21 cellular contexts compared by ENCODE assay signal in the genomic region with DNA sequence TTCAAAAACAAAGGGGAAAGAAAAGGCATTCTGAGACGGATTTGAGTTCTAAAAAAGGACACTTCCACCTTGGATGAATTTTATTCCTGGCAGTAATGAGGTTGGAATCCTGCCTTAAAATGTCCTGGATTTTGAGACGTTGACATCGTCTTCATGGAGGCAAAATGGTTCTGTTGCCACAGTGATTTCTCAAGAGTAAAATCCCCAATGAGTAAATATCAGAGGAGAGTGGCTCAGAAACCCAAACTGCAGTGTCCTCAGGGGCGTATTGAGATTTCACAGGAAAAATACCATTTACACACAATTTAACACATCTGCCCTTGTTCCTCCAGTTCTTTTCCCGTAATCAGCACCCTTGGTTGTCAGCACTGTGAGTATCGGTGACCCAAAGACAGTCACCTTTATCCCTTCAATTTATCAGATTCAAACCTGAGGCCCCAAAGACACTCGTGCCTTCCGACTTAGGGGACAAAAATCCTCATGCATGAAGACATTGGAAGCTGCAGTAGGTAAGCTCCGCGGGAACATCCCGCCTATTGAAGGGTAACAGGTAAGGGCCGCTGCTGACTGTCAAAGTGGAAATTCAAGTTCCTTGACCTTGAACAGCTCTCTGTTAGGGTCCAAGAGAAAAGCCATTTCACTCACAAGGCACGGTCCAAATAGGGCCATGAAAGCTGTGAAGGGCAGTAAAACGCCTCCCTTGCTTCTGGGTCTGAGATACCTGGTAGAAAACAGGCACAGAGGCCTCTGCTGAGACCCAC.
"Had no signal": no experiment of that assay in that cellular context is flagged by ENCODE, and none has a peak within 500 bp of the region (broad histone marks: within the 10 kb centered on the region; RNA-seq: fewer than 3 reads in every experiment).

No MANE protein-coding gene starts in this region.

- H3K9me3 ChIP-seq: adrenal gland, mucosa of descending colon, psoas muscle had no signal

- H3K27me3 ChIP-seq: adrenal gland, foreskin keratinocyte, neural progenitor cell had no signal

- H3K4me3 ChIP-seq: adrenal gland, mucosa of descending colon, neural progenitor cell, psoas muscle had no signal

- ATAC-seq: activated T-cell treated with anti-CD3 and anti-CD28 coated beads, Interleukin-2, amount 50 U/mL, for 72 hours; foreskin keratinocyte; mucosa of descending colon; psoas muscle had no signal

- H3K36me3 ChIP-seq: adrenal gland, neural progenitor cell had no signal

- DNase-seq: activated CD4-positive, alpha-beta T cell treated with anti-CD3 and anti-CD28 coated beads for 1 hour; activated CD8-positive, alpha-beta memory T cell treated with anti-CD3 and anti-CD28 coated beads for 24 hours; activated CD8-positive, alpha-beta memory T cell treated with anti-CD3 and anti-CD28 coated beads, Interleukin-2, amount 50 U/mL, for 48 hours; activated effector memory CD4-positive, alpha-beta T cell treated with anti-CD3 and anti-CD28 coated beads, Interleukin-2, amount 50 U/mL, for 16 hours; activated T-cell treated with anti-CD3 and anti-CD28 coated beads, Interleukin-2, amount 50 U/mL, for 72 hours; adrenal gland; effector CD4-positive, alpha-beta T cell; foreskin keratinocyte; kidney glomerular epithelial cell; mesenchymal stem cell; mucosa of descending colon; naive B cell; psoas muscle; stimulated activated CD4-positive, alpha-beta T cell treated with anti-CD3 and anti-CD28 coated beads, Interleukin-12 subunit alpha, Interleukin-12 subunit beta, amount 100 ng/mL, for 4 hours; stimulated activated CD4-positive, alpha-beta T cell treated with anti-CD3 and anti-CD28 coated beads, Interleukin-1b, Interleukin-23, amount 100 ng/mL, for 48 hours; stimulated activated CD8-positive, alpha-beta memory T cell treated with anti-CD3 and anti-CD28 coated beads, Interleukin-4, amount 100 ng/mL, for 48 hours; stimulated activated naive CD4-positive, alpha-beta T cell; SW 1271; T-helper 2 cell had no signal

- H3K4me1 ChIP-seq: adrenal gland, foreskin keratinocyte, psoas muscle had no signal

- H3K27ac ChIP-seq: adrenal gland, foreskin keratinocyte, neural progenitor cell, psoas muscle, VCaP had no signal
